In the genomic region with DNA sequence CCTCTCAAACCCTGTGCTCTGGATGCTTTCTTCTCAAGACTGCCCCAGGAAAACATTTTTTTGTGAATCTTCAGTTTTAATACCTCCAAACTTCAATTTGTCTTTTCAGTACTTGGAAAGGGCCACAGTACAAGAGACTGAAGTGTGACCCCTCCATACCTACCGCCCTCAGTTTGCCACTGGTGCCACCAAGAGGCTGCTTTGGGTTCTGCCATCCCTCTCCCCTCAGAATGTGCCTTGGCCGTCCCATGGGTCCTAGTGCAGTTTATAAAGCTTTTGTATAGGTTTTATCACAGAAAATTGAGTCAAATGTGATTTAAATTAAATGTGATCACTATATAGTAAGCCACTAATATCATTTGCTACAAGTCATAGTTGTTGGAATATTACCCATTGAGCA, we compare ENCODE assay signal across 7 cellular contexts.
DNase-seq lines count a peak whose midpoint lies in the region; ATAC-seq and TF ChIP-seq lines count a peak whose summit lies in the region.

No MANE protein-coding gene starts in this region.

- no peak for ATAC-seq in GM21717 (IDR thresholded peaks at IDR 0.05; ENCODE audit: unreplicated experiment)

- TF ChIP-seq POLR2A in transverse colon (IDR thresholded peaks at IDR 0.05): no peak

- no peak for TF ChIP-seq EP300 in transverse colon (IDR thresholded peaks at IDR 0.05; ENCODE audit: low read depth)

- H3K27me3 ChIP-seq in GM06990 (replicated peaks; ENCODE audit: control insufficient read depth, insufficient read depth, low read length) (no peaks in the 10 kb centered on the region), transverse colon (no peaks in the 10 kb centered on the region)

- H3K27ac ChIP-seq in transverse colon: no peak overlapping the region

- intact Hi-C loops in transverse colon (cut with DNase I; ENCODE audit: low total_unique reads): loop anchor here (10.0 kb wide), 1 partner anchor 463 kb away; no protein-coding TSS in a partner anchor

- in situ Hi-C loops in transverse colon (cut with MboI; ENCODE audit: low pct_ligation_motif_present in 1 of 4, low pct_unique_long_range_greater_than_20kb in 1 of 4, low sequenced_read_pairs in 3 of 4): loop anchor here in 3 of 4 donors (25.0 kb wide), 1 partner anchor 126 kb away; the partner anchor contains the start of gene KIF1B (in 3 of the 3)

- 23 to 38% methylated on average over 2 of the region's 2 CpGs for WGBS in transverse colon (ENCODE audit: low coverage in 1 of 2), 2 donors

- no peaks in the 10 kb centered on the region; the same call in 1 of the 2 replicates for H3K36me3 ChIP-seq in GM06990 (ENCODE audit: control insufficient read depth, insufficient read depth, low read length)
- peaks cover 0 to 41% (median 11%) of the 10 kb centered on the region in 4 donors for H3K36me3 ChIP-seq in transverse colon

- H3K9me3 ChIP-seq in transverse colon: no peaks in the 10 kb centered on the region

- no peak overlapping the region for H3K4me3 ChIP-seq in GM06990 (replicated peaks; ENCODE audit: low read depth, low read length)
- H3K4me3 ChIP-seq in epithelial cell of proximal tubule (ENCODE audit: low read depth, low read length): no peak overlapping the region
- H3K4me3 ChIP-seq in transverse colon: no peak overlapping the region

- DNase-seq in GM06990 (ENCODE audit: extremely low read depth, insufficient read length) (no peak), LHCN-M2 (ENCODE audit: low read depth) (peak; percentile 52), epithelial cell of proximal tubule (ENCODE audit: low read depth) (no peak), myocyte (ENCODE audit: low read depth) (peak; percentile 54), transverse colon (peak; percentile 23)
- peak; percentile 2 to 13 for DNase-seq in activated CD4-positive, alpha-beta T cell treated with anti-CD3 and anti-CD28 coated beads, Interleukin-2, amount 50 U/mL, for 4 hours

- peak; percentile 92 for TF ChIP-seq CTCF in GM06990 (IDR thresholded peaks at IDR 0.05; ENCODE audit: insufficient read depth, low read length, poor library complexity, severe bottlenecking)
- peak; percentile 81 for TF ChIP-seq CTCF in epithelial cell of proximal tubule (conservative IDR thresholded peaks at IDR 0.05; ENCODE audit: low read depth, low read length)
- TF ChIP-seq CTCF in transverse colon (IDR thresholded peaks at IDR 0.05): peak; percentile 53 to 62 (median 61)

- H3K4me1 ChIP-seq in transverse colon: no peaks in the 10 kb centered on the region

Comparison
In these comparisons a context has a peak if more than half of its experiments do, and no peak if none do; other contexts are left out.
1. DNase-seq: peak in LHCN-M2 (single experiment), activated CD4-positive, alpha-beta T cell treated with anti-CD3 and anti-CD28 coated beads, Interleukin-2, amount 50 U/mL, for 4 hours (2 of 2), myocyte (single experiment) and transverse colon (single experiment); none in GM06990 (single experiment) and epithelial cell of proximal tubule (single experiment).
2. Peak in every context shown above with its lines, with median percentiles within 50 percentile points of each other: CTCF ChIP-seq.